8 cellular contexts compared by ENCODE assay signal in the genomic region with DNA sequence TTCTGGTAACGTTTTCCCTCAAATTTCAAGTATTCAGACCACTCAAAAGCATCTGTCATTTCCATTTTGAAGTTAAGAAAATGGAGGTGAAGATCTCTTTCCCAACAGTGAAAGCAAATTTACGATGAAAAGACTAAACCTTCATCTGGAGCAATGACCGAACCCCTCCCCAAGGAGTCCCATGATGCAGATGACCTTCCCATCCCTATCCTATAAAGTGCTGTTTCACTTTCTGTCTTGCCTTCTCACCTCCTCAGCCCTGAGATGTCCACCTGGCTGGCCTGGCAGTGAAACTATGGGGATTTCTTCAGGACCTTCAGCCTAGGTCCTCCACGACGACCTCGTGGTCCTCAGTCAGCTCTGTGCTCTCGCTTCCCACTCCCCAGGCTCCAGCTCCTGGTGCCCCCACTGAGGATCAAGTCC. TPM values are rescaled to one million over a fixed set of nuclear protein-coding genes. Genes with fewer than 3 reads are reported as not detected.
DNase-seq lines count a peak whose midpoint lies in the region; ATAC-seq and TF ChIP-seq lines count a peak whose summit lies in the region.

No MANE protein-coding gene starts in this region.

- H3K27ac ChIP-seq in BLaER1 treated with 17β-estradiol and CSF1 and Interleukin-3, amounts not matched to agents 10 nM and 100 nM = peak overlapping the region in 8 of 11 experiments; percentile 88 to 97 (median 93); a peak in 11 of 22 replicates
- peak overlapping the region; percentile 92 for H3K27ac ChIP-seq in KMS-11

- DNase-seq in chondrocyte (ENCODE audit: low spot score) = no peak
- no peak for DNase-seq in nephron progenitor cell
- no peak for DNase-seq in DMS79 treated with DMSO at 0.1 percent for 48 hours (lab: John Stamatoyannopoulos, UW)

- H2AFZ ChIP-seq in KMS-11 (ENCODE audit: low read depth) = peak overlapping the region; percentile 91

- peaks cover 11 to 15% (median 13%) of the 10 kb centered on the region in 11 experiments; a peak in 19 of 22 replicates for H3K36me3 ChIP-seq in BLaER1 treated with 17β-estradiol and CSF1 and Interleukin-3, amounts not matched to agents 10 nM and 100 nM
- no peaks in the 10 kb centered on the region for H3K36me3 ChIP-seq in KMS-11 (ENCODE audit: insufficient read depth)

- H3K36me3 Mint-ChIP-seq in chondrocyte (ENCODE audit: low read depth) = no peaks in the 10 kb centered on the region
- no peaks in the 10 kb centered on the region for H3K36me3 Mint-ChIP-seq in nephron progenitor cell (ENCODE audit: low read depth)

- H3K4me1 Mint-ChIP-seq in chondrocyte (ENCODE audit: low read depth) = peaks cover 44% of the 10 kb centered on the region
- peaks cover 28% of the 10 kb centered on the region for H3K4me1 Mint-ChIP-seq in nephron progenitor cell

- H4K20me1 ChIP-seq in BLaER1 treated with 17β-estradiol and CSF1 and Interleukin-3, amounts not matched to agents 10 nM and 100 nM = peaks cover 12 to 39% (median 27%) of the 10 kb centered on the region in 11 experiments; a peak in 16 of 22 replicates
- H4K20me1 ChIP-seq in KMS-11 (ENCODE audit: insufficient read depth) = no peaks in the 10 kb centered on the region

- no peaks in the 10 kb centered on the region for H3K27me3 ChIP-seq in BLaER1 treated with 17β-estradiol and CSF1 and Interleukin-3, amounts not matched to agents 10 nM and 100 nM
- no peaks in the 10 kb centered on the region for H3K27me3 ChIP-seq in KMS-11 (ENCODE audit: insufficient read depth, low read depth)

- peak overlapping the region; percentile 39 to 90 (median 61) for H3K4me2 ChIP-seq in BLaER1 treated with 17β-estradiol and CSF1 and Interleukin-3, amounts not matched to agents 10 nM and 100 nM
- peak overlapping the region; percentile 62 for H3K4me2 ChIP-seq in KMS-11

- H3K4me3 Mint-ChIP-seq in chondrocyte (ENCODE audit: unreplicated experiment) = peak overlapping the region; percentile 51
- peak overlapping the region; percentile 92 for H3K4me3 Mint-ChIP-seq in nephron progenitor cell

- peak; percentile 54; the same call in 1 of the 2 replicates for TF ChIP-seq CTCF in KMS-11 (conservative IDR thresholded peaks at IDR 0.05; ENCODE audit: low read depth, low read length)
- TF ChIP-seq CTCF in chondrocyte (IDR thresholded peaks at IDR 0.05) = peak; percentile 67
- no peak for TF ChIP-seq CTCF in nephron progenitor cell (IDR thresholded peaks at IDR 0.05)

- no peaks in the 10 kb centered on the region for H3K9me3 Mint-ChIP-seq in chondrocyte (ENCODE audit: low read depth)
- no peaks in the 10 kb centered on the region for H3K9me3 Mint-ChIP-seq in nephron progenitor cell

- peak overlapping the region in 10 of 11 experiments; percentile 88 to 96 (median 92); a peak in 18 of 22 replicates for H3K9ac ChIP-seq in BLaER1 treated with 17β-estradiol and CSF1 and Interleukin-3, amounts not matched to agents 10 nM and 100 nM
- H3K9ac ChIP-seq in KMS-11 = peak overlapping the region; percentile 88; the same call in 1 of the 2 replicates

- peak overlapping the region; percentile 80 for H3K27ac Mint-ChIP-seq in chondrocyte (ENCODE audit: unreplicated experiment)
- H3K27ac Mint-ChIP-seq in nephron progenitor cell = peak overlapping the region; percentile 29

- no peaks in the 10 kb centered on the region for H3K9me3 ChIP-seq in BLaER1 treated with 17β-estradiol and CSF1 and Interleukin-3, amounts not matched to agents 10 nM and 100 nM (replicated peaks in 1 of 11)

- no peaks in the 10 kb centered on the region for H3K27me3 Mint-ChIP-seq in chondrocyte (ENCODE audit: low read depth)
- peaks cover 4% of the 10 kb centered on the region for H3K27me3 Mint-ChIP-seq in nephron progenitor cell (ENCODE audit: low read depth, poor library complexity)

- ATAC-seq in HG02642 (IDR thresholded peaks at IDR 0.05; ENCODE audit: poor library complexity, unreplicated experiment) (no peak), HG02623 (IDR thresholded peaks at IDR 0.05; ENCODE audit: unreplicated experiment) (no peak), GM19463 (IDR thresholded peaks at IDR 0.05; ENCODE audit: unreplicated experiment) (no peak)

- peaks cover 32 to 57% (median 36%) of the 10 kb centered on the region in 10 experiments for H3K4me1 ChIP-seq in BLaER1 treated with 17β-estradiol and CSF1 and Interleukin-3, amounts not matched to agents 10 nM and 100 nM
- H3K4me1 ChIP-seq in KMS-11 (ENCODE audit: low read depth, poor library complexity, severe bottlenecking) = peaks cover 36% of the 10 kb centered on the region

- H3K4me3 ChIP-seq in BLaER1 treated with 17β-estradiol and CSF1 and Interleukin-3, amounts not matched to agents 10 nM and 100 nM = peak overlapping the region in 9 of 10 experiments; percentile 74 to 96 (median 81); a peak in 12 of 20 replicates
- no peak overlapping the region for H3K4me3 ChIP-seq in KMS-11 (IDR thresholded peaks at IDR 0.05; ENCODE audit: insufficient read depth, low read depth, low read length)

- H3K79me2 ChIP-seq in KMS-11 (ENCODE audit: insufficient read depth, low read depth) = peaks cover 36% of the 10 kb centered on the region

RNA-seq across cellular contexts. Expression of gene NPC1, which starts 0.9 kb away (rescaled TPM):
- total RNA-seq in chondrocyte = 31.4 to 48.2 TPM (median 45.5 TPM) in 3 replicates
